8 cellular contexts compared by ENCODE assay signal in genomic region chr10:68231916-68232315, GRCh38. TPM values are rescaled to one million over a fixed set of nuclear protein-coding genes. Genes with fewer than 3 reads are reported as not detected.
DNase-seq lines count a peak whose midpoint lies in the region; ATAC-seq and TF ChIP-seq lines count a peak whose summit lies in the region.

ATOH7 (minus strand) TSS chr10:68232113; CDS start chr10:68231677, 436 bp downstream.

- CTCF ChIA-PET in naive thymus-derived CD4-positive, alpha-beta T cell (lab: Charles Lee) = no interaction called here

- H3K27ac ChIP-seq in colonic mucosa = no peak within 1 kb of the TSS
- H3K27ac ChIP-seq in naive thymus-derived CD4-positive, alpha-beta T cell (ENCODE audit: low read depth, low read length) = no peak within 1 kb of the TSS

- no peaks in the 10 kb centered on the region for H3K4me1 ChIP-seq in colonic mucosa
- H3K4me1 ChIP-seq in naive thymus-derived CD4-positive, alpha-beta T cell (ENCODE audit: control insufficient read depth in 2 of 2, insufficient read depth in 2 of 2, low read length in 2 of 2) = no peaks in the 10 kb centered on the region

- H3K27me3 ChIP-seq in colonic mucosa = no peaks in the 10 kb centered on the region
- no peaks in the 10 kb centered on the region for H3K27me3 ChIP-seq in naive thymus-derived CD4-positive, alpha-beta T cell (ENCODE audit: control insufficient read depth in 2 of 2, insufficient read depth in 2 of 2, low read length in 2 of 2)

- no peak for DNase-seq in AG09309 (ENCODE audit: low read depth)
- DNase-seq in colonic mucosa = peak; percentile 22
- DNase-seq in naive thymus-derived CD4-positive, alpha-beta T cell = no peak
- DNase-seq in foreskin melanocyte = no peak
- no peak for DNase-seq in A172 (ENCODE audit: low spot score)
- no peak for DNase-seq in globus pallidus (ENCODE audit: low spot score)

- TF ChIP-seq CTCF in AG09309 (IDR thresholded peaks at IDR 0.05; ENCODE audit: control insufficient read depth, insufficient read depth, low read depth, low read length, missing control alignments) (no peak), colonic mucosa (IDR thresholded peaks at IDR 0.05) (no peak)

- ATAC-seq in naive thymus-derived CD4-positive, alpha-beta T cell = no peak
- no peak for ATAC-seq in HG03442 (IDR thresholded peaks at IDR 0.05; ENCODE audit: unreplicated experiment)

- H3K4me3 ChIP-seq in AG09309 (ENCODE audit: control insufficient read depth, low read depth, low read length) = peak within 1 kb of the TSS; percentile 67
- H3K4me3 ChIP-seq in colonic mucosa = peak within 1 kb of the TSS; percentile 49
- peak within 1 kb of the TSS; percentile 59 for H3K4me3 ChIP-seq in naive thymus-derived CD4-positive, alpha-beta T cell (ENCODE audit: low read length)

- H3K9me3 ChIP-seq in colonic mucosa = no peaks in the 10 kb centered on the region
- no peaks in the 10 kb centered on the region for H3K9me3 ChIP-seq in naive thymus-derived CD4-positive, alpha-beta T cell (ENCODE audit: control insufficient read depth in 2 of 3, low read length in 3 of 3)

- intact Hi-C loops in colonic mucosa (cut with DNase I) = no loop called here
- intact Hi-C loops in naive thymus-derived CD4-positive, alpha-beta T cell (cut with micrococcal nuclease) = loop anchor here in 1 of 2 donors (5.0 kb wide), 2 partner anchors 100 to 115 kb away; partner anchors contain the start of genes HNRNPH3 and PBLD

- H3K27ac Mint-ChIP-seq in IgD-negative memory B cell = peak within 1 kb of the TSS in 1 of 3 donors; percentile 35
- H3K27ac Mint-ChIP-seq in naive thymus-derived CD4-positive, alpha-beta T cell = peak within 1 kb of the TSS in 1 of 9 donors; percentile 52

- no peaks in the 10 kb centered on the region for H3K36me3 Mint-ChIP-seq in IgD-negative memory B cell
- peaks cover 0 to 3% (median 0%) of the 10 kb centered on the region in 5 donors for H3K36me3 Mint-ChIP-seq in naive thymus-derived CD4-positive, alpha-beta T cell

- H3K9ac ChIP-seq in colonic mucosa (ENCODE audit: low read depth in 2 of 2, low read length in 2 of 2) = peak within 1 kb of the TSS; percentile 48 to 51

- peaks cover 25% of the 10 kb centered on the region for H3K27me3 Mint-ChIP-seq in IgD-negative memory B cell
- H3K27me3 Mint-ChIP-seq in naive thymus-derived CD4-positive, alpha-beta T cell = peaks cover 27 to 63% (median 44%) of the 10 kb centered on the region in 5 donors

- no peaks in the 10 kb centered on the region for H3K36me3 ChIP-seq in colonic mucosa
- no peaks in the 10 kb centered on the region for H3K36me3 ChIP-seq in naive thymus-derived CD4-positive, alpha-beta T cell (ENCODE audit: control insufficient read depth in 2 of 3, insufficient read depth in 3 of 3, low read length in 3 of 3)

- no peaks in the 10 kb centered on the region for H3K9me3 Mint-ChIP-seq in IgD-negative memory B cell
- H3K9me3 Mint-ChIP-seq in naive thymus-derived CD4-positive, alpha-beta T cell = no peaks in the 10 kb centered on the region

- H3K4me3 Mint-ChIP-seq in IgD-negative memory B cell = peak within 1 kb of the TSS; percentile 66 to 88 (median 80)
- H3K4me3 Mint-ChIP-seq in naive thymus-derived CD4-positive, alpha-beta T cell = peak within 1 kb of the TSS; percentile 70 to 89 (median 83)

- peaks cover 0 to 11% (median 3%) of the 10 kb centered on the region in 3 donors for H3K4me1 Mint-ChIP-seq in IgD-negative memory B cell
- peaks cover 0 to 13% (median 8%) of the 10 kb centered on the region in 7 donors for H3K4me1 Mint-ChIP-seq in naive thymus-derived CD4-positive, alpha-beta T cell

- POLR2A ChIA-PET in naive thymus-derived CD4-positive, alpha-beta T cell (lab: Charles Lee) = no interaction called here

RNA-seq across cellular contexts. Expression of gene ATOH7, which starts in this region (rescaled TPM):
- polyA plus RNA-seq in IgD-negative memory B cell = not detected
- total RNA-seq in colonic mucosa = under 1 TPM; 0.17 to 0.53 TPM
- total RNA-seq in naive thymus-derived CD4-positive, alpha-beta T cell = not detected
- polyA plus RNA-seq in naive thymus-derived CD4-positive, alpha-beta T cell = not detected
- total RNA-seq in A172 (2014; rRNA removed; shearing (Covaris generic)) = not detected in 2 replicates

Comparison
In these comparisons a context has a peak if more than half of its experiments do, and no peak if none do; other contexts are left out.
1. Peak in DNase-seq, H3K4me3 ChIP-seq and H3K9ac ChIP-seq in colonic mucosa; RNA of the gene not detected or under 1 TPM.